In genomic region chr10:7297094-7297493, GRCh38 we compare ENCODE assay signal across 18 cellular contexts.
"Had no signal": no experiment of that assay in that cellular context is flagged by ENCODE, and none has a peak within 500 bp of the region (broad histone marks: within the 10 kb centered on the region; RNA-seq: fewer than 3 reads in every experiment).

No MANE protein-coding gene starts in this region.

- H3K4me3 Mint-ChIP-seq: activated CD4-positive, alpha-beta memory T cell treated with anti-CD3 and anti-CD28 coated beads, Interleukin-2, amount 10 ng/mL, durations not matched to agents 7 days and 5 days; activated CD4-positive, alpha-beta T cell treated with anti-CD3 and anti-CD28 coated beads, Interleukin-2, amount 10 ng/mL, durations not matched to agents 24 days and 14 days; endodermal cell; stimulated activated naive CD8-positive, alpha-beta T cell treated with anti-CD3 and anti-CD28 coated beads, Interleukin-15, Interleukin-2, amounts not matched to agents 100 ng/mL and 50 ng/mL, for 24 hours had no signal

- ATAC-seq: activated CD4-positive, CD25-positive, alpha-beta regulatory T cell treated with anti-CD3 and anti-CD28 coated beads, Interleukin-2, amount 50 U/mL, for 24 hours; activated naive CD4-positive, alpha-beta T cell treated with anti-CD3 and anti-CD28 coated beads, Interleukin-2, amount 50 U/mL, for 72 hours; gastrocnemius medialis; pancreas; right cardiac atrium had no signal

- H3K9me3 Mint-ChIP-seq: activated CD4-positive, alpha-beta memory T cell treated with anti-CD3 and anti-CD28 coated beads, Interleukin-2, amount 10 ng/mL, durations not matched to agents 7 days and 5 days; endodermal cell; stimulated activated naive CD8-positive, alpha-beta T cell treated with anti-CD3 and anti-CD28 coated beads, Interleukin-15, Interleukin-2, amounts not matched to agents 100 ng/mL and 50 ng/mL, for 24 hours had no signal

- H3K27ac Mint-ChIP-seq: activated CD4-positive, alpha-beta memory T cell treated with anti-CD3 and anti-CD28 coated beads, Interleukin-2, amount 10 ng/mL, durations not matched to agents 7 days and 5 days; endodermal cell; stimulated activated naive CD8-positive, alpha-beta T cell treated with anti-CD3 and anti-CD28 coated beads, Interleukin-15, Interleukin-2, amounts not matched to agents 100 ng/mL and 50 ng/mL, for 24 hours had no signal

- DNase-seq: activated CD4-positive, alpha-beta memory T cell treated with anti-CD3 and anti-CD28 coated beads, Interleukin-2, amount 10 ng/mL, durations not matched to agents 7 days and 5 days; activated CD4-positive, alpha-beta T cell treated with anti-CD3 and anti-CD28 coated beads, Interleukin-2, amount 10 ng/mL, durations not matched to agents 24 days and 14 days; activated gamma-delta T cell; amniotic stem cell; endodermal cell; esophagus squamous epithelium; gastrocnemius medialis; hippocampal formation; left ventricle myocardium inferior; pancreas; right cardiac atrium; stimulated activated CD4-positive, alpha-beta T cell treated with anti-CD3 and anti-CD28 coated beads, Interleukin-4, amount 100 ng/mL, for 24 hours; substantia nigra; thyroid gland had no signal

- H3K27me3 Mint-ChIP-seq: activated CD4-positive, alpha-beta memory T cell treated with anti-CD3 and anti-CD28 coated beads, Interleukin-2, amount 10 ng/mL, durations not matched to agents 7 days and 5 days; activated CD4-positive, alpha-beta T cell treated with anti-CD3 and anti-CD28 coated beads, Interleukin-2, amount 10 ng/mL, durations not matched to agents 24 days and 14 days; naive thymus-derived CD8-positive, alpha-beta T cell; stimulated activated naive CD8-positive, alpha-beta T cell treated with anti-CD3 and anti-CD28 coated beads, Interleukin-15, Interleukin-2, amounts not matched to agents 100 ng/mL and 50 ng/mL, for 24 hours had no signal
